In the genomic region with DNA sequence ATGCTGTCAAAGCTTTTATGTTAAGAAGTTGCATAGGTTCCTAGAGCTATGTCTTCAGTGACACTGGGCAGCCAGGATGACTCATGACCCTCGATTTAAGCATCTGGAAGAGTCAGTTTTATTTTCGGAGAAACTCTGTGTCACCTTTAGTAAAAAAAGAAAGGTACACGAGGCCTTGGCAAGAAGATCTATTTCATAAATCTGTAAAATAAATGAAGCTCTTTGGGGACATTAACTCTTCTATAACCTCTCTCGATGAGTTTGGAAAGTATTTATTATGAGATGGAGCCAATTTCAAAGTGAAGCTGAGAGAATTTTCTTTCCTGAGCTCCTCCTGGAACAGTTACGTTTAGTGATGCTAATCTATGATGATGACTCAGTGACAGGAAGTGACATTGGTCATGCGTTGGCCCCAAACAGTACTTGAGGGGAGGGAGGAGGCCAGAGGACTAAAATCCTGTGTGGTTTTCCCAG, we compare ENCODE assay signal across 1 cellular context.
TF ChIP-seq lines count a peak whose summit lies in the region.

No MANE protein-coding gene starts in this region.

TF ChIP-seq in K562, 482 proteins besides CTCF, POLR2A, EP300 and RAD21 (continued from another document):
- TF ChIP-seq MYC (IDR thresholded peaks at IDR 0.05; ENCODE audit: low read depth, low read length) (0 out of 2 replicates have a peak, but pooled peaks have one; percentile 13), MYC (CRISPR knock-in tag; IDR thresholded peaks at IDR 0.05; ENCODE audit: borderline replicate concordance, low read depth) (no peak), NRF1 (conservative IDR thresholded peaks at IDR 0.05 in 1 of 2, IDR thresholded peaks at IDR 0.05 in 1 of 2) (peak; percentile 63 to 67), MAFK (IDR thresholded peaks at IDR 0.05; ENCODE audit: low read length) (0 out of 2 replicates have a peak, but pooled peaks have one; percentile 10)
- TF ChIP-seq, protein P1, sequence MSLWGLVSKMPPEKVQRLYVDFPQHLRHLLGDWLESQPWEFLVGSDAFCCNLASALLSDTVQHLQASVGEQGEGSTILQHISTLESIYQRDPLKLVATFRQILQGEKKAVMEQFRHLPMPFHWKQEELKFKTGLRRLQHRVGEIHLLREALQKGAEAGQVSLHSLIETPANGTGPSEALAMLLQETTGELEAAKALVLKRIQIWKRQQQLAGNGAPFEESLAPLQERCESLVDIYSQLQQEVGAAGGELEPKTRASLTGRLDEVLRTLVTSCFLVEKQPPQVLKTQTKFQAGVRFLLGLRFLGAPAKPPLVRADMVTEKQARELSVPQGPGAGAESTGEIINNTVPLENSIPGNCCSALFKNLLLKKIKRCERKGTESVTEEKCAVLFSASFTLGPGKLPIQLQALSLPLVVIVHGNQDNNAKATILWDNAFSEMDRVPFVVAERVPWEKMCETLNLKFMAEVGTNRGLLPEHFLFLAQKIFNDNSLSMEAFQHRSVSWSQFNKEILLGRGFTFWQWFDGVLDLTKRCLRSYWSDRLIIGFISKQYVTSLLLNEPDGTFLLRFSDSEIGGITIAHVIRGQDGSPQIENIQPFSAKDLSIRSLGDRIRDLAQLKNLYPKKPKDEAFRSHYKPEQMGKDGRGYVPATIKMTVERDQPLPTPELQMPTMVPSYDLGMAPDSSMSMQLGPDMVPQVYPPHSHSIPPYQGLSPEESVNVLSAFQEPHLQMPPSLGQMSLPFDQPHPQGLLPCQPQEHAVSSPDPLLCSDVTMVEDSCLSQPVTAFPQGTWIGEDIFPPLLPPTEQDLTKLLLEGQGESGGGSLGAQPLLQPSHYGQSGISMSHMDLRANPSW (CRISPR knock-in tag; IDR thresholded peaks at IDR 0.05) = no peak
TF ChIP-seq in K562: peak in this region for 49.
